In genomic region chr2:64663402-64663801, GRCh38 we compare ENCODE assay signal across 15 cellular contexts.
"Had no signal": no experiment of that assay in that cellular context is flagged by ENCODE, and none has a peak within 500 bp of the region (broad histone marks: within the 10 kb centered on the region; RNA-seq: fewer than 3 reads in every experiment).

No MANE protein-coding gene starts in this region.

- H3K4me3 ChIP-seq: heart left ventricle, upper lobe of right lung had no signal

- H3K4me3 Mint-ChIP-seq: activated CD4-positive, alpha-beta memory T cell treated with anti-CD3 and anti-CD28 coated beads for 36 hours; immature natural killer cell had no signal

- H3K27ac ChIP-seq: epithelial cell of prostate, heart left ventricle, upper lobe of right lung had no signal

- H3K27me3 Mint-ChIP-seq: activated CD4-positive, alpha-beta memory T cell treated with anti-CD3 and anti-CD28 coated beads for 36 hours; progenitor cell of endocrine pancreas had no signal

- H3K9me3 ChIP-seq: heart left ventricle, upper lobe of right lung had no signal

- H3K36me3 ChIP-seq: heart left ventricle, upper lobe of right lung had no signal

- H3K27me3 ChIP-seq: heart left ventricle, upper lobe of right lung had no signal

- H3K27ac Mint-ChIP-seq: activated CD4-positive, alpha-beta memory T cell treated with anti-CD3 and anti-CD28 coated beads for 36 hours; progenitor cell of endocrine pancreas had no signal

- DNase-seq: activated CD4-positive, alpha-beta memory T cell treated with anti-CD3 and anti-CD28 coated beads for 36 hours; activated CD4-positive, alpha-beta T cell treated with anti-CD3 and anti-CD28 coated beads for 1 hour; activated gamma-delta T cell; activated T-cell treated with anti-CD3 and anti-CD28 coated beads, Interleukin-2, amount 50 U/mL, for 48 hours; dermis blood vessel endothelial cell; heart left ventricle; immature natural killer cell; right cardiac atrium; small intestine; stimulated activated CD4-positive, alpha-beta T cell treated with anti-CD3 and anti-CD28 coated beads, Interleukin-4, amount 100 ng/mL, for 24 hours; stimulated activated naive CD8-positive, alpha-beta T cell treated with anti-CD3 and anti-CD28 coated beads, Interleukin-15, Interleukin-2, amounts not matched to agents 100 U/mL and 50 U/mL, for 24 hours; T-helper 1 cell; upper lobe of right lung had no signal

- H3K9me3 Mint-ChIP-seq: activated CD4-positive, alpha-beta memory T cell treated with anti-CD3 and anti-CD28 coated beads for 36 hours; immature natural killer cell had no signal

- ATAC-seq: heart left ventricle; right cardiac atrium; stimulated activated naive CD8-positive, alpha-beta T cell treated with anti-CD3 and anti-CD28 coated beads, Interleukin-15, Interleukin-2, amounts not matched to agents 100 U/mL and 50 U/mL, for 24 hours; upper lobe of right lung had no signal

- H3K36me3 Mint-ChIP-seq: activated CD4-positive, alpha-beta memory T cell treated with anti-CD3 and anti-CD28 coated beads for 36 hours had no signal
